In genomic region chr7:142563470-142563869, GRCh38 we compare ENCODE assay signal across 1 cellular context.
TF ChIP-seq lines count a peak whose summit lies in the region.

No MANE protein-coding gene starts in this region.

TF ChIP-seq in SK-N-SH, 30 proteins besides CTCF, POLR2A, EP300 and RAD21 (continued from another document):
- TF ChIP-seq, protein P1, sequence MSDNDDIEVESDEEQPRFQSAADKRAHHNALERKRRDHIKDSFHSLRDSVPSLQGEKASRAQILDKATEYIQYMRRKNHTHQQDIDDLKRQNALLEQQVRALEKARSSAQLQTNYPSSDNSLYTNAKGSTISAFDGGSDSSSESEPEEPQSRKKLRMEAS (IDR thresholded peaks at IDR 0.05; ENCODE audit: low read depth), result no peak
- TF ChIP-seq NRF1 (IDR thresholded peaks at IDR 0.05; ENCODE audit: low read depth, low read length), result no peak
- TF ChIP-seq USF1 (IDR thresholded peaks at IDR 0.05; ENCODE audit: borderline replicate concordance, low read depth), result no peak
- TF ChIP-seq MEF2A (IDR thresholded peaks at IDR 0.05; ENCODE audit: borderline replicate concordance, low read depth), result no peak
- no peak for TF ChIP-seq SIN3A (IDR thresholded peaks at IDR 0.05; ENCODE audit: borderline replicate concordance, low read depth, low read length)
- TF ChIP-seq USF2 (IDR thresholded peaks at IDR 0.05; ENCODE audit: borderline replicate concordance, low read depth, low read length), result no peak
- peak; percentile 80 for TF ChIP-seq FOSL2 (IDR thresholded peaks at IDR 0.05; ENCODE audit: borderline replicate concordance, low read depth)
- TF ChIP-seq TAF1 (IDR thresholded peaks at IDR 0.05; ENCODE audit: borderline replicate concordance, low read depth, low read length), result no peak
- TF ChIP-seq GATA2 (CRISPR knock-in tag; IDR thresholded peaks at IDR 0.05), result no peak
TF ChIP-seq in SK-N-SH: peak in this region for 6.
